Comparison of ENCODE assay signal across 3 cellular contexts in the genomic region with DNA sequence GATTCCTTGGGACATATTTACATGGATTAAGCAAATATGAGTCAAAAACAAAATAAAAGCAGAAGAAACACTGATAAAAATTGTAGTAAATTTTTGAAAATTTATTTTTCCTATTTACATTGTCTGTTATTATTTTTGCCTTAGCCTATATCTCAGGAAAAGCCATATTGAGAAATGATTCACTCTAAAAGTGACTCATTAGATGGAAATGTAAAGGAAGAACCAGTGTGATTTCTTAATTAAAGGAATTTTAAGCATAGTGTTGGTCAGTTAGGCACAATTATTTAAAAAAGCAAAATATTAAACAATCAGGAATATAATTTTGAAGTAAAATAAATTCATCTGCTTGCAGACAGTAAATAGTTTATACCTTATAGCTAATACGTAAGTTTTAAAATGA.
TF ChIP-seq lines count a peak whose summit lies in the region.

No MANE protein-coding gene starts in this region.

TF ChIP-seq in A549, 52 proteins besides CTCF, POLR2A, EP300 and RAD21:
- no peak for TF ChIP-seq RARB (CRISPR knock-in tag; IDR thresholded peaks at IDR 0.05)
- TF ChIP-seq HOXB13 (CRISPR knock-in tag; IDR thresholded peaks at IDR 0.05; ENCODE audit: low read depth): no peak
- no peak for TF ChIP-seq FOSL2 (IDR thresholded peaks at IDR 0.05)
- TF ChIP-seq FOSL2 (CRISPR knock-in tag; IDR thresholded peaks at IDR 0.05): peak; percentile 51

TF ChIP-seq in IMR-90, 13 proteins besides CTCF, POLR2A, EP300 and RAD21:
- TF ChIP-seq, protein P1, sequence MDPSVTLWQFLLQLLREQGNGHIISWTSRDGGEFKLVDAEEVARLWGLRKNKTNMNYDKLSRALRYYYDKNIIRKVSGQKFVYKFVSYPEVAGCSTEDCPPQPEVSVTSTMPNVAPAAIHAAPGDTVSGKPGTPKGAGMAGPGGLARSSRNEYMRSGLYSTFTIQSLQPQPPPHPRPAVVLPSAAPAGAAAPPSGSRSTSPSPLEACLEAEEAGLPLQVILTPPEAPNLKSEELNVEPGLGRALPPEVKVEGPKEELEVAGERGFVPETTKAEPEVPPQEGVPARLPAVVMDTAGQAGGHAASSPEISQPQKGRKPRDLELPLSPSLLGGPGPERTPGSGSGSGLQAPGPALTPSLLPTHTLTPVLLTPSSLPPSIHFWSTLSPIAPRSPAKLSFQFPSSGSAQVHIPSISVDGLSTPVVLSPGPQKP (IDR thresholded peaks at IDR 0.05; ENCODE audit: borderline replicate concordance, low read depth, low read length): no peak
- TF ChIP-seq BHLHE40 (IDR thresholded peaks at IDR 0.05; ENCODE audit: low read depth, low read length) (no peak), RCOR1 (IDR thresholded peaks at IDR 0.05; ENCODE audit: insufficient replicate concordance, low read length) (no peak), MXI1 (IDR thresholded peaks at IDR 0.05; ENCODE audit: borderline replicate concordance, low read depth, low read length) (no peak), NFE2L2 (IDR thresholded peaks at IDR 0.05; ENCODE audit: low read depth, low read length) (no peak), CHD1 (IDR thresholded peaks at IDR 0.05; ENCODE audit: low read depth, low read length) (no peak), RFX5 (IDR thresholded peaks at IDR 0.05; ENCODE audit: low read depth, low read length) (no peak), SMC3 (IDR thresholded peaks at IDR 0.05; ENCODE audit: low read depth, low read length) (no peak), FOS (IDR thresholded peaks at IDR 0.05; ENCODE audit: low read depth, low read length) (no peak; the same call in 1 of the 2 replicates), MAZ (IDR thresholded peaks at IDR 0.05; ENCODE audit: borderline replicate concordance, low read depth, low read length) (no peak), MAFK (IDR thresholded peaks at IDR 0.05; ENCODE audit: low read depth, low read length) (no peak), CEBPB (IDR thresholded peaks at IDR 0.05; ENCODE audit: low read depth, low read length) (no peak)
- TF ChIP-seq, protein P2, sequence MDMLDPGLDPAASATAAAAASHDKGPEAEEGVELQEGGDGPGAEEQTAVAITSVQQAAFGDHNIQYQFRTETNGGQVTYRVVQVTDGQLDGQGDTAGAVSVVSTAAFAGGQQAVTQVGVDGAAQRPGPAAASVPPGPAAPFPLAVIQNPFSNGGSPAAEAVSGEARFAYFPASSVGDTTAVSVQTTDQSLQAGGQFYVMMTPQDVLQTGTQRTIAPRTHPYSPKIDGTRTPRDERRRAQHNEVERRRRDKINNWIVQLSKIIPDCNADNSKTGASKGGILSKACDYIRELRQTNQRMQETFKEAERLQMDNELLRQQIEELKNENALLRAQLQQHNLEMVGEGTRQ (IDR thresholded peaks at IDR 0.05; ENCODE audit: low read depth, low read length): no peak

TF ChIP-seq in HEK293T, 16 proteins besides CTCF, POLR2A, EP300 and RAD21:
- TF ChIP-seq BHLHE40 (IDR thresholded peaks at IDR 0.05; ENCODE audit: borderline replicate concordance) (no peak), ARNT (IDR thresholded peaks at IDR 0.05) (no peak), SUZ12 (IDR thresholded peaks at IDR 0.05) (no peak), ELF4 (IDR thresholded peaks at IDR 0.05) (no peak), SP1 (IDR thresholded peaks at IDR 0.05) (no peak), FOXA1 (IDR thresholded peaks at IDR 0.05) (no peak), HDGF (IDR thresholded peaks at IDR 0.05; ENCODE audit: borderline replicate concordance) (no peak), CTBP1 (IDR thresholded peaks at IDR 0.05; ENCODE audit: borderline replicate concordance) (no peak), LEF1 (IDR thresholded peaks at IDR 0.05; ENCODE audit: borderline replicate concordance) (no peak), NFRKB (IDR thresholded peaks at IDR 0.05) (no peak), TARDBP (IDR thresholded peaks at IDR 0.05) (no peak), L3MBTL2 (conservative IDR thresholded peaks at IDR 0.05) (no peak), FOXK2 (IDR thresholded peaks at IDR 0.05) (no peak), ZNF384 (IDR thresholded peaks at IDR 0.05) (no peak), FOXM1 (IDR thresholded peaks at IDR 0.05; ENCODE audit: borderline replicate concordance) (no peak)
- TF ChIP-seq, protein P3, sequence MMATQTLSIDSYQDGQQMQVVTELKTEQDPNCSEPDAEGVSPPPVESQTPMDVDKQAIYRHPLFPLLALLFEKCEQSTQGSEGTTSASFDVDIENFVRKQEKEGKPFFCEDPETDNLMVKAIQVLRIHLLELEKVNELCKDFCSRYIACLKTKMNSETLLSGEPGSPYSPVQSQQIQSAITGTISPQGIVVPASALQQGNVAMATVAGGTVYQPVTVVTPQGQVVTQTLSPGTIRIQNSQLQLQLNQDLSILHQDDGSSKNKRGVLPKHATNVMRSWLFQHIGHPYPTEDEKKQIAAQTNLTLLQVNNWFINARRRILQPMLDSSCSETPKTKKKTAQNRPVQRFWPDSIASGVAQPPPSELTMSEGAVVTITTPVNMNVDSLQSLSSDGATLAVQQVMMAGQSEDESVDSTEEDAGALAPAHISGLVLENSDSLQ (IDR thresholded peaks at IDR 0.05): no peak
